27 cellular contexts compared by ENCODE assay signal in genomic region chr10:84257343-84258020, GRCh38. TPM values are rescaled to one million over a fixed set of nuclear protein-coding genes. Genes with fewer than 3 reads are reported as not detected.
DNase-seq lines count a peak whose midpoint lies in the region; ATAC-seq and TF ChIP-seq lines count a peak whose summit lies in the region.
"Had no signal": no experiment of that assay in that cellular context is flagged by ENCODE, and none has a peak within 500 bp of the region (broad histone marks: within the 10 kb centered on the region; RNA-seq: fewer than 3 reads in every experiment).

No MANE protein-coding gene starts in this region.

- H3K9me3 ChIP-seq in OCI-LY3 (ENCODE audit: insufficient read depth, low read length) = no peaks in the 10 kb centered on the region
- H3K9me3 ChIP-seq: BLaER1, left ventricle myocardium inferior, MG63, thoracic aorta had no signal

- no peaks in the 10 kb centered on the region for H4K20me1 ChIP-seq in OCI-LY3 (ENCODE audit: insufficient read depth, low read length)
- H4K20me1 ChIP-seq: BLaER1 had no signal

- no peaks in the 10 kb centered on the region for H3K36me3 ChIP-seq in OCI-LY3 (replicated peaks; ENCODE audit: low read depth, low read length)
- H3K36me3 ChIP-seq: BLaER1, cardiac muscle cell, left ventricle myocardium inferior, MG63, thoracic aorta had no signal

- H2AFZ ChIP-seq in OCI-LY3 (ENCODE audit: low read depth, low read length) = peak overlapping the region; percentile 52; the same call in 1 of the 2 replicates

- intact Hi-C loops in Right ventricle myocardium inferior (cut with DNase I) = no loop called here
- intact Hi-C loops in left cardiac atrium (cut with DNase I) = no loop called here

- TF ChIP-seq CTCF in OCI-LY3 (IDR thresholded peaks at IDR 0.05; ENCODE audit: low read depth, low read length) (no peak), coronary artery (IDR thresholded peaks at IDR 0.05) (no peak), GM20000 (IDR thresholded peaks at IDR 0.05; ENCODE audit: extremely low read depth, missing control alignments) (no peak)

- no peaks in the 10 kb centered on the region for H3K79me2 ChIP-seq in OCI-LY3 (ENCODE audit: low read length)

- DNase-seq in Right ventricle myocardium inferior (ENCODE audit: missing footprints) (no peak), left cardiac atrium (no peak), coronary artery (ENCODE audit: low spot score) (no peak), NCI-H187 treated with DMSO at 0.1 percent for 48 hours (lab: John Stamatoyannopoulos, UW) (no peak), NCI-H524 (lab: John Stamatoyannopoulos, UW) (no peak), GM20000 (ENCODE audit: low spot score) (no peak)
- DNase-seq: DMS79, NCI-H1105 treated with DMSO at 0.1 percent for 48 hours, NCI-H2029, occipital lobe had no signal

- no peak overlapping the region for H3K27ac ChIP-seq in OCI-LY3 (ENCODE audit: low read length)
- no peak overlapping the region for H3K27ac ChIP-seq in coronary artery
- H3K27ac ChIP-seq: BLaER1, cardiac muscle cell, left ventricle myocardium inferior, skin epidermis, thoracic aorta had no signal

- H3K4me2 ChIP-seq in OCI-LY3 (ENCODE audit: low read length) = peak overlapping the region; percentile 47
- H3K4me2 ChIP-seq: BLaER1 had no signal

- no peaks in the 10 kb centered on the region; the same call in 1 of the 2 replicates for H3K27me3 ChIP-seq in OCI-LY3 (ENCODE audit: low read depth, low read length)
- H3K27me3 ChIP-seq: BLaER1, cardiac muscle cell, MG63 had no signal

- H3K4me1 ChIP-seq in OCI-LY3 (ENCODE audit: low read length) = no peaks in the 10 kb centered on the region
- H3K4me1 ChIP-seq: BLaER1, Caco-2 had no signal

- H3K4me3 ChIP-seq in OCI-LY3 (ENCODE audit: low read length) (peak overlapping the region; percentile 30), coronary artery (peak overlapping the region; percentile 15)
- H3K4me3 ChIP-seq: BLaER1, cardiac muscle cell, MG63, skin epidermis, thoracic aorta had no signal

- no peak overlapping the region for H3K9ac ChIP-seq in OCI-LY3 (ENCODE audit: low read length)
- H3K9ac ChIP-seq: BLaER1 had no signal

- ATAC-seq in Right ventricle myocardium inferior (peak; percentile 3), left cardiac atrium (no peak), HG03045 (IDR thresholded peaks at IDR 0.05; ENCODE audit: unreplicated experiment) (no peak)

RNA-seq across cellular contexts. Expression of gene RGR, which starts 12.6 kb away (rescaled TPM):
- total RNA-seq in Right ventricle myocardium inferior (1.9 TPM), left cardiac atrium (under 1 TPM in 1 of 2 donors, not detected in 1; 0.82 TPM)
- total RNA-seq: activated naive CD8-positive, alpha-beta T cell treated with anti-CD3 and anti-CD28 coated beads for 36 hours; aorta; Caco-2; cardiac muscle cell; dermis microvascular lymphatic vessel endothelial cell; fibroblast of lung; H4; naive thymus-derived CD4-positive, alpha-beta T cell; T-cell; thoracic aorta had no signal

RNA-seq across cellular contexts. Expression of gene LRIT1, which starts 16.1 kb away (rescaled TPM):
- total RNA-seq in Right ventricle myocardium inferior (not detected), left cardiac atrium (not detected)
- total RNA-seq: activated naive CD8-positive, alpha-beta T cell treated with anti-CD3 and anti-CD28 coated beads for 36 hours; aorta; Caco-2; cardiac muscle cell; dermis microvascular lymphatic vessel endothelial cell; fibroblast of lung; H4; left ventricle myocardium inferior; naive thymus-derived CD4-positive, alpha-beta T cell; occipital lobe; SK-MEL-5; T-cell; thoracic aorta had no signal

RNA-seq across cellular contexts. Expression of gene LRIT2, which starts 32.1 kb away (rescaled TPM):
- total RNA-seq in Right ventricle myocardium inferior (not detected), left cardiac atrium (under 1 TPM in 1 of 2 donors, not detected in 1; 0.06 TPM)
- total RNA-seq: activated naive CD8-positive, alpha-beta T cell treated with anti-CD3 and anti-CD28 coated beads for 36 hours; aorta; Caco-2; cardiac muscle cell; dermis microvascular lymphatic vessel endothelial cell; fibroblast of lung; H4; left ventricle myocardium inferior; naive thymus-derived CD4-positive, alpha-beta T cell; occipital lobe; SK-MEL-5; T-cell; thoracic aorta had no signal
